8 cellular contexts compared by ENCODE assay signal in genomic region chr7:112452102-112452888, GRCh38. TPM values are rescaled to one million over a fixed set of nuclear protein-coding genes. Genes with fewer than 3 reads are reported as not detected.
DNase-seq lines count a peak whose midpoint lies in the region; ATAC-seq lines count a peak whose summit lies in the region.

No MANE protein-coding gene starts in this region.

- no peaks in the 10 kb centered on the region for H3K9me3 Mint-ChIP-seq in activated naive CD8-positive, alpha-beta T cell treated with anti-CD3 and anti-CD28 coated beads, Interleukin-2, amount 10 ng/mL, durations not matched to agents 7 days and 5 days

- in situ Hi-C loops in G401 (cut with HindIII; ENCODE audit: low sequenced_read_pairs): no loop called here

- POLR2A ChIA-PET in activated naive CD8-positive, alpha-beta T cell treated with anti-CD3 and anti-CD28 coated beads, Interleukin-2, amount 10 ng/mL, durations not matched to agents 7 days and 5 days (lab: Charles Lee): interaction anchor here (0.6 to 3.2 kb wide), 2 partner anchors 7 to 338 kb away, joined by 3 to 17 read pairs; partner anchors contain the start of gene TMEM168

- H3K27me3 Mint-ChIP-seq in activated naive CD8-positive, alpha-beta T cell treated with anti-CD3 and anti-CD28 coated beads, Interleukin-2, amount 10 ng/mL, durations not matched to agents 7 days and 5 days: no peaks in the 10 kb centered on the region

- ATAC-seq in activated naive CD8-positive, alpha-beta T cell treated with anti-CD3 and anti-CD28 coated beads, Interleukin-2, amount 10 ng/mL, durations not matched to agents 7 days and 5 days (ENCODE audit: low read depth): no peak
- ATAC-seq in left ventricle myocardium superior (peak; percentile 5), GM21367 (IDR thresholded peaks at IDR 0.05; ENCODE audit: unreplicated experiment) (no peak)

- peak overlapping the region; percentile 76 for H3K27ac Mint-ChIP-seq in activated naive CD8-positive, alpha-beta T cell treated with anti-CD3 and anti-CD28 coated beads, Interleukin-2, amount 10 ng/mL, durations not matched to agents 7 days and 5 days

- H3K4me3 Mint-ChIP-seq in activated naive CD8-positive, alpha-beta T cell treated with anti-CD3 and anti-CD28 coated beads, Interleukin-2, amount 10 ng/mL, durations not matched to agents 7 days and 5 days: peak overlapping the region; percentile 93

- peaks cover 7% of the 10 kb centered on the region for H3K36me3 Mint-ChIP-seq in activated naive CD8-positive, alpha-beta T cell treated with anti-CD3 and anti-CD28 coated beads, Interleukin-2, amount 10 ng/mL, durations not matched to agents 7 days and 5 days

- intact Hi-C loops in left ventricle myocardium superior (cut with micrococcal nuclease): loop anchor here (2.0 kb wide), 1 partner anchor 29 kb away; the partner anchor contains the start of gene LSMEM1
- intact Hi-C loops in posterior vena cava (cut with DNase I): no loop called here

- DNase-seq in G401 (ENCODE audit: low spot score): peak; percentile 15
- DNase-seq in LoVo (ENCODE audit: low spot score): peak; percentile 31
- no peak for DNase-seq in activated naive CD8-positive, alpha-beta T cell treated with anti-CD3 and anti-CD28 coated beads, Interleukin-2, amount 10 ng/mL, durations not matched to agents 7 days and 5 days
- peak; percentile 52 for DNase-seq in left ventricle myocardium superior
- DNase-seq in posterior vena cava (ENCODE audit: low spot score): peak; percentile 85
- DNase-seq in 8988T: no peak
- DNase-seq in COLO829 (ENCODE audit: low spot score): no peak

- peaks cover 29% of the 10 kb centered on the region for H3K4me1 Mint-ChIP-seq in activated naive CD8-positive, alpha-beta T cell treated with anti-CD3 and anti-CD28 coated beads, Interleukin-2, amount 10 ng/mL, durations not matched to agents 7 days and 5 days

RNA-seq across cellular contexts. Expression of gene IFRD1, which starts 2.0 kb away (rescaled TPM):
- total RNA-seq in G401 (2014; rRNA removed; shearing (Covaris generic)): 24.1 and 26.3 TPM in 2 replicates
- total RNA-seq in activated naive CD8-positive, alpha-beta T cell treated with anti-CD3 and anti-CD28 coated beads, Interleukin-2, amount 10 ng/mL, durations not matched to agents 7 days and 5 days: 10 to 100 TPM; 38.7 to 39.2 TPM
- 20.6 TPM for total RNA-seq in left ventricle myocardium superior
- total RNA-seq in posterior vena cava: 100 to 1,000 TPM in 1 of 2 donors, 10 to 100 TPM in 1; 58.3 to 127 TPM

RNA-seq across cellular contexts. Expression of gene LSMEM1, which starts 28.5 kb away (rescaled TPM):
- total RNA-seq in G401 (2014; rRNA removed; shearing (Covaris generic)): not detected in 2 replicates
- total RNA-seq in activated naive CD8-positive, alpha-beta T cell treated with anti-CD3 and anti-CD28 coated beads, Interleukin-2, amount 10 ng/mL, durations not matched to agents 7 days and 5 days: 1 to 10 TPM in 1 of 2 experiments, under 1 TPM in 1; 0.96 to 1.2 TPM
- 1.4 TPM for total RNA-seq in left ventricle myocardium superior
- total RNA-seq in posterior vena cava: 1 to 10 TPM; 1.2 to 3.4 TPM

Comparison
In these comparisons a context has a peak if more than half of its experiments do, and no peak if none do; other contexts are left out.
1. DNase-seq: peak in G401 (single experiment), LoVo (single experiment), left ventricle myocardium superior (single experiment) and posterior vena cava (single experiment); none in activated naive CD8-positive, alpha-beta T cell treated with anti-CD3 and anti-CD28 coated beads, Interleukin-2, amount 10 ng/mL, durations not matched to agents 7 days and 5 days (single experiment), 8988T (single experiment) and COLO829 (single experiment).